Comparison of ENCODE assay signal across 21 cellular contexts in the genomic region with DNA sequence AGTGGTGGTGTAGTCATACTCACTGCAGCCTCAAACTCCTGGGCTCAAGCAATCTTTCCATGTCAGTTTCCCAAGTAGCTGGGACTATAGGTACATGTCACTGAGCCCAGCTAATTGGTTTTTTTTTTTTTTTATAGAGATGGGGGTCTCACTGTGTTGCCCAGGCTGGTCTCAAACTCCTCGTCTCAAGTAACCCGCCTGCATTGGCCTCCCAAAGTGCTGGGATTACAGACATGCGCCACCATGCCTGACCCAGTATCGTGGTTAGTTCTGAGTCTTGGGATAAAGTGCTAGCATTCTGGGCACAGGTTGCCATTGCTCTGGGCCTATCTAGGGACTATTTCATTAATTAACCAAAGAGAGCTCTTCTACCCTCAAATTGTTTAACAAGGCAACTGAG.
DNase-seq lines count a peak whose midpoint lies in the region; ATAC-seq and TF ChIP-seq lines count a peak whose summit lies in the region.
"Had no signal": no experiment of that assay in that cellular context is flagged by ENCODE, and none has a peak within 500 bp of the region (broad histone marks: within the 10 kb centered on the region; RNA-seq: fewer than 3 reads in every experiment).

No MANE protein-coding gene starts in this region.

- no peaks in the 10 kb centered on the region for H3K9me3 ChIP-seq in heart right ventricle
- H3K9me3 ChIP-seq in HEK293 (ENCODE audit: control insufficient read depth, insufficient read depth, low read depth, low read length): no peaks in the 10 kb centered on the region
- H3K9me3 ChIP-seq in smooth muscle cell (replicated peaks; ENCODE audit: low read depth): no peaks in the 10 kb centered on the region
- H3K9me3 ChIP-seq: HAP-1 had no signal

- peaks cover 66% of the 10 kb centered on the region for H3K36me3 Mint-ChIP-seq in mesothelial cell of epicardium

- TF ChIP-seq CTCF in heart right ventricle (IDR thresholded peaks at IDR 0.05) (no peak), HEK293 (tag by site-specific recombination; IDR thresholded peaks at IDR 0.05) (no peak), dorsolateral prefrontal cortex (IDR thresholded peaks at IDR 0.05 in 54 of 56, conservative IDR thresholded peaks at IDR 0.05 in 2 of 56; ENCODE audit: low read depth in 1 of 56, partially characterized antibody in 56 of 56) (no peak), smooth muscle cell (IDR thresholded peaks at IDR 0.05; ENCODE audit: borderline replicate concordance, insufficient read depth, poor library complexity, severe bottlenecking) (no peak), mesothelial cell of epicardium (IDR thresholded peaks at IDR 0.05; ENCODE audit: unreplicated experiment) (no peak)

- H3K27ac ChIP-seq in heart right ventricle (peak overlapping the region in 7 of 10 donors; percentile 20 to 61 (median 34)), HEK293 (ENCODE audit: extremely low read depth, low read depth, low read length) (no peak overlapping the region), dorsolateral prefrontal cortex (peak overlapping the region in 53 of 59 donors; percentile 10 to 89 (median 61)), smooth muscle cell (ENCODE audit: low read depth) (peak overlapping the region; percentile 19)
- H3K27ac ChIP-seq: GM23248, PC-9 had no signal

- no peaks in the 10 kb centered on the region for H3K79me2 ChIP-seq in smooth muscle cell (ENCODE audit: low read depth)

- no peak overlapping the region for H3K4me3 Mint-ChIP-seq in mesothelial cell of epicardium
- H3K4me3 Mint-ChIP-seq: CD4-positive, CD25-positive, alpha-beta regulatory T cell had no signal

- peak in 1 of 8 donors; percentile 13 for ATAC-seq in heart right ventricle
- no peak for ATAC-seq in left ventricle myocardium superior
- no peak for ATAC-seq in GM18858 (IDR thresholded peaks at IDR 0.05; ENCODE audit: unreplicated experiment)

- no peak overlapping the region for H3K27ac Mint-ChIP-seq in mesothelial cell of epicardium
- H3K27ac Mint-ChIP-seq: CD4-positive, CD25-positive, alpha-beta regulatory T cell had no signal

- H3K9ac ChIP-seq in smooth muscle cell (ENCODE audit: low read depth): no peak overlapping the region
- H3K9ac ChIP-seq: GM23248 had no signal

- H3K36me3 ChIP-seq in heart right ventricle: peaks cover 0 to 91% (median 39%) of the 10 kb centered on the region in 9 donors
- H3K36me3 ChIP-seq in HEK293 (ENCODE audit: control insufficient read depth in 2 of 2, insufficient read depth in 1 of 2, low read length in 2 of 2): peaks cover 24 to 76% of the 10 kb centered on the region in 2 experiments
- H3K36me3 ChIP-seq in smooth muscle cell (ENCODE audit: low read depth): peaks cover 8% of the 10 kb centered on the region

- DNase-seq in heart right ventricle (no peak), left ventricle myocardium superior (no peak), dorsolateral prefrontal cortex (no peak), smooth muscle cell (lab: John Stamatoyannopoulos, UW; ENCODE audit: unreplicated experiment) (no peak), H4 (ENCODE audit: low spot score) (no peak), mesothelial cell of epicardium (ENCODE audit: low spot score in 2 of 2, unreplicated experiment in 2 of 2) (no peak)
- DNase-seq: CD4-positive, CD25-positive, alpha-beta regulatory T cell; KBM-7; NCI-H146; NCI-H1930; NCI-H2107; NCI-H524 treated with DMSO at 0.1 percent for 48 hours; NCI-H774; NK-92 treated with Interleukin-12 subunit alpha and Interleukin-12 subunit beta, amount 100 ng/mL, for 24 hours; PC-9; SHP77 had no signal

- peaks cover 22% of the 10 kb centered on the region for H3F3A ChIP-seq in smooth muscle cell (ENCODE audit: low read depth)

- no peaks in the 10 kb centered on the region for H3K27me3 ChIP-seq in heart right ventricle
- no peaks in the 10 kb centered on the region for H3K27me3 ChIP-seq in dorsolateral prefrontal cortex
- no peaks in the 10 kb centered on the region for H3K27me3 ChIP-seq in smooth muscle cell (ENCODE audit: low read depth)
- H3K27me3 ChIP-seq: MG63 had no signal

- H3K4me3 ChIP-seq in heart right ventricle (no peak overlapping the region), HEK293 (ENCODE audit: low read depth, low read length) (no peak overlapping the region), dorsolateral prefrontal cortex (no peak overlapping the region), smooth muscle cell (no peak overlapping the region)
- H3K4me3 ChIP-seq: GM23248, HAP-1, MG63, PC-9 had no signal

- 96 to 97% methylated on average over 4 of the region's 4 CpGs for WGBS in heart right ventricle, 2 donors
- 97% methylated on average over 4 of the region's 4 CpGs for whole genome bisulfite sequencing in smooth muscle cell (ENCODE audit: low lambda C conversion rate)

- peaks cover 10% of the 10 kb centered on the region for H4K20me1 ChIP-seq in smooth muscle cell (ENCODE audit: low read depth)

- intact Hi-C loops in heart right ventricle (cut with DNase I) (loop anchor here in 5 of 10 donors (10.0 kb wide), 3 partner anchors 98 to 168 kb away; a partner anchor contains a TSS), left ventricle myocardium superior (cut with micrococcal nuclease) (no loop called here), dorsolateral prefrontal cortex (cut with DNase I) (no loop called here)

- H3K4me1 ChIP-seq in heart right ventricle (peaks cover 6 to 60% (median 33%) of the 10 kb centered on the region in 9 donors), HEK293 (ENCODE audit: control insufficient read depth, insufficient read depth, low read length) (no peaks in the 10 kb centered on the region; the same call in 1 of the 2 replicates), smooth muscle cell (ENCODE audit: low read depth) (no peaks in the 10 kb centered on the region)

- peaks cover 11% of the 10 kb centered on the region for H3K4me1 Mint-ChIP-seq in mesothelial cell of epicardium

- CTCF ChIA-PET in HEK293 (lab: Yijun Ruan, JAX): interaction anchor here (0.5 to 1.1 kb wide), 3 partner anchors 167 to 265 kb away, joined by 3 to 4 read pairs (median 3); no protein-coding TSS in a partner anchor

- H3K4me2 ChIP-seq in smooth muscle cell: peak overlapping the region; percentile 31
- H3K4me2 ChIP-seq: PC-9 had no signal

- no peaks in the 10 kb centered on the region for H3K27me3 Mint-ChIP-seq in mesothelial cell of epicardium (ENCODE audit: low read depth)
- H3K27me3 Mint-ChIP-seq: CD4-positive, CD25-positive, alpha-beta regulatory T cell had no signal

- POLR2A ChIA-PET in HEK293 (lab: Yijun Ruan, JAX): interaction anchor here (1.1 kb wide), 1 partner anchor 21 kb away, joined by 3 read pairs; no protein-coding TSS in a partner anchor

- H3K9me3 Mint-ChIP-seq in mesothelial cell of epicardium: peaks cover 18% of the 10 kb centered on the region

- no peak overlapping the region for H2AFZ ChIP-seq in smooth muscle cell (ENCODE audit: low read depth)
- H2AFZ ChIP-seq: GM23248, PC-9 had no signal

TF ChIP-seq in HEK293, 187 proteins besides CTCF, POLR2A, EP300 and RAD21:
- TF ChIP-seq ZNF768 (tag by site-specific recombination; IDR thresholded peaks at IDR 0.05) (no peak), ZNF121 (tag by site-specific recombination; IDR thresholded peaks at IDR 0.05) (peak; percentile 68)
